Comparison of ENCODE assay signal across 10 cellular contexts in genomic region chr1:8094481-8095241, GRCh38.
DNase-seq lines count a peak whose midpoint lies in the region; ATAC-seq and TF ChIP-seq lines count a peak whose summit lies in the region.
"Had no signal": no experiment of that assay in that cellular context is flagged by ENCODE, and none has a peak within 500 bp of the region (broad histone marks: within the 10 kb centered on the region; RNA-seq: fewer than 3 reads in every experiment).

No MANE protein-coding gene starts in this region.

- 75% methylated on average over 18 of the region's 18 CpGs for WGBS in esophagus muscularis mucosa

- H3K36me3 ChIP-seq in skeletal muscle satellite cell (ENCODE audit: insufficient read depth, low read length) (no peaks in the 10 kb centered on the region), esophagus muscularis mucosa (no peaks in the 10 kb centered on the region)
- H3K36me3 ChIP-seq: gastroesophageal sphincter had no signal

- TF ChIP-seq EP300 in esophagus muscularis mucosa (IDR thresholded peaks at IDR 0.05) = no peak

- H3K9me3 ChIP-seq in skeletal muscle satellite cell (replicated peaks; ENCODE audit: low read length) = no peaks in the 10 kb centered on the region
- no peaks in the 10 kb centered on the region for H3K9me3 ChIP-seq in esophagus muscularis mucosa
- H3K9me3 ChIP-seq: gastroesophageal sphincter had no signal

- ATAC-seq in HG02678 (IDR thresholded peaks at IDR 0.05; ENCODE audit: unreplicated experiment) = no peak
- ATAC-seq: gastroesophageal sphincter had no signal

- TF ChIP-seq POLR2A in esophagus muscularis mucosa (IDR thresholded peaks at IDR 0.05; ENCODE audit: low read depth) = no peak

- DNase-seq in NCI-H510A treated with DMSO at 0.1 percent for 48 hours (lab: John Stamatoyannopoulos, UW) = peak; percentile 80
- DNase-seq in NCI-H510A (lab: John Stamatoyannopoulos, UW) = no peak
- peak; percentile 39 for DNase-seq in NCI-H748 (lab: John Stamatoyannopoulos, UW; ENCODE audit: unreplicated experiment)
- peak; percentile 96 for DNase-seq in fibroblast of mammary gland (ENCODE audit: low read depth)
- DNase-seq in esophagus muscularis mucosa (ENCODE audit: extremely low spot score) = no peak
- no peak for DNase-seq in posterior cingulate gyrus
- DNase-seq: AML-193 had no signal

- H3K4me3 ChIP-seq in fibroblast of mammary gland (ENCODE audit: control insufficient read depth, low read depth, low read length) (no peak overlapping the region), skeletal muscle satellite cell (ENCODE audit: low read length) (no peak overlapping the region), esophagus muscularis mucosa (no peak overlapping the region)
- H3K4me3 ChIP-seq: gastroesophageal sphincter had no signal

- intact Hi-C loops in esophagus muscularis mucosa (cut with DNase I) (no loop called here), posterior cingulate gyrus (cut with DNase I) (no loop called here)

- H3K4me2 ChIP-seq in skeletal muscle satellite cell (ENCODE audit: low read length) = peak overlapping the region; percentile 30

- no peak for TF ChIP-seq CTCF in fibroblast of mammary gland (conservative IDR thresholded peaks at IDR 0.05; ENCODE audit: control insufficient read depth, insufficient read depth, low read depth, low read length)
- TF ChIP-seq CTCF in esophagus muscularis mucosa (IDR thresholded peaks at IDR 0.05) = no peak

- H3K4me1 ChIP-seq in skeletal muscle satellite cell (ENCODE audit: control insufficient read depth, insufficient read depth, low read length) = peaks cover 79% of the 10 kb centered on the region
- peaks cover 15 to 47% (median 45%) of the 10 kb centered on the region in 4 donors for H3K4me1 ChIP-seq in esophagus muscularis mucosa

- H3K27ac ChIP-seq in esophagus muscularis mucosa (replicated peaks in 1 of 4) = no peak overlapping the region

- H3K27me3 ChIP-seq in skeletal muscle satellite cell (ENCODE audit: control insufficient read depth, insufficient read depth, low read length) = no peaks in the 10 kb centered on the region
- H3K27me3 ChIP-seq in esophagus muscularis mucosa = no peaks in the 10 kb centered on the region
- H3K27me3 ChIP-seq: gastroesophageal sphincter had no signal

- peak overlapping the region; percentile 85 for H3K9ac ChIP-seq in skeletal muscle satellite cell (ENCODE audit: low read depth, low read length)

Comparison
In these comparisons a context has a peak if more than half of its experiments do, and no peak if none do; other contexts are left out.
1. DNase-seq: peak in NCI-H510A treated with DMSO at 0.1 percent for 48 hours (single experiment), NCI-H748 (single experiment) and fibroblast of mammary gland (single experiment); none in NCI-H510A (single experiment), esophagus muscularis mucosa (single experiment) and posterior cingulate gyrus (0 of 10).